ENCODE assay signal across 1 cellular context in the genomic region with DNA sequence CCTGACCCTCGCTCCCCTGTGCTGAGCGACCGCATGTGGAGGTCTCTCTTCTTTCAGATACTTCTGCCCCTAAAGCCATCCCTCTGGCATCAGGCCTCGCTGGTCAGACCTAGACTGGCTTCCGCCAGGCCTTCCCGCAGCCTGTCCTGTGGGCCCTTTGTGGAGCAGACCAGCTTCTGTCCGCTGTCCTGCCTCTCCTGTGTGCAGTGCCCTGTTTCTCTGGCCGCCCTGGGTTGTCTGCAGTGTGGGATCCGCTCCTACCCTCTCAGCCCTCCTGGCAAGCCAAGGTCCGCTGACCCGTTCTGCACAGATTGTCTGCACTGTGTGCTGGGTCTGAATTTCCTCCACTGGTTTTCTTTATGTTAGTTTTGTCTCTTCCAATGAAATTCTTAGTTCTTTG.
TF ChIP-seq lines count a peak whose summit lies in the region.

No MANE protein-coding gene starts in this region.

TF ChIP-seq in K562, 482 proteins besides CTCF, POLR2A, EP300 and RAD21:
- TF ChIP-seq SNRNP70 (optimal IDR thresholded peaks at IDR 0.05; ENCODE audit: low read depth, low read length): no peak
- TF ChIP-seq, protein P1, sequence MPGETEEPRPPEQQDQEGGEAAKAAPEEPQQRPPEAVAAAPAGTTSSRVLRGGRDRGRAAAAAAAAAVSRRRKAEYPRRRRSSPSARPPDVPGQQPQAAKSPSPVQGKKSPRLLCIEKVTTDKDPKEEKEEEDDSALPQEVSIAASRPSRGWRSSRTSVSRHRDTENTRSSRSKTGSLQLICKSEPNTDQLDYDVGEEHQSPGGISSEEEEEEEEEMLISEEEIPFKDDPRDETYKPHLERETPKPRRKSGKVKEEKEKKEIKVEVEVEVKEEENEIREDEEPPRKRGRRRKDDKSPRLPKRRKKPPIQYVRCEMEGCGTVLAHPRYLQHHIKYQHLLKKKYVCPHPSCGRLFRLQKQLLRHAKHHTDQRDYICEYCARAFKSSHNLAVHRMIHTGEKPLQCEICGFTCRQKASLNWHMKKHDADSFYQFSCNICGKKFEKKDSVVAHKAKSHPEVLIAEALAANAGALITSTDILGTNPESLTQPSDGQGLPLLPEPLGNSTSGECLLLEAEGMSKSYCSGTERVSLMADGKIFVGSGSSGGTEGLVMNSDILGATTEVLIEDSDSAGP (CRISPR knock-in tag; IDR thresholded peaks at IDR 0.05): no peak
- TF ChIP-seq POLR2G (IDR thresholded peaks at IDR 0.05; ENCODE audit: low read depth, low read length): 0 out of 2 replicates have a peak, but pooled peaks have one; percentile 19
